1 cellular context compared by ENCODE assay signal in the genomic region with DNA sequence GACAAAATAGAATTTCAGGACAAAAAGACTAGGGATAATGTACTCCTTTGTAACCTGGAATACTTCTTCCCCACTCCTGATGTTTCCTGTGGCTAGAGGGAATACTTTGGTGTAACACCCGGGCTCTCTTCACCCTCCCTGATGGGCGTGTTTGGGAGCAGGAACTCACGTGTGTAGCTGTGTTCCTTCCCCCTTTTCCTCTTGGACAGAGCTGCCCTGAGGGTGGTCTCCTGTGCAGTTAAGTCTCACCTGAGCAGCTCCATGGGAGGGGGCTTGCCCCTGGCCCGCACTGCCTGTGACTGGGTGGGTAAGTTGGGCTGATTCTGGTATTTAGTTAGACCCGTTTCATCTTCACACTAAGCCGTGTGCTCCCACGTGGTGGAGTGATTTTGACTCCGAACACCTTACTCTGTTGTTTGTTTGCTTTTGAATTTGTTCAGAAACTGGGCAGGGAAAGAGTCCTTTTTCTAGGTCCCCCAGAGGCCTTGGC.
A peak's percentile ranks its signal among the peaks of the same experiment; 100 is the strongest.
TF ChIP-seq lines count a peak whose summit lies in the region.

No MANE protein-coding gene starts in this region.

TF ChIP-seq in HepG2, 621 proteins besides CTCF, POLR2A, EP300 and RAD21 (continued from another document and continues in another):
- TF ChIP-seq, protein P1, sequence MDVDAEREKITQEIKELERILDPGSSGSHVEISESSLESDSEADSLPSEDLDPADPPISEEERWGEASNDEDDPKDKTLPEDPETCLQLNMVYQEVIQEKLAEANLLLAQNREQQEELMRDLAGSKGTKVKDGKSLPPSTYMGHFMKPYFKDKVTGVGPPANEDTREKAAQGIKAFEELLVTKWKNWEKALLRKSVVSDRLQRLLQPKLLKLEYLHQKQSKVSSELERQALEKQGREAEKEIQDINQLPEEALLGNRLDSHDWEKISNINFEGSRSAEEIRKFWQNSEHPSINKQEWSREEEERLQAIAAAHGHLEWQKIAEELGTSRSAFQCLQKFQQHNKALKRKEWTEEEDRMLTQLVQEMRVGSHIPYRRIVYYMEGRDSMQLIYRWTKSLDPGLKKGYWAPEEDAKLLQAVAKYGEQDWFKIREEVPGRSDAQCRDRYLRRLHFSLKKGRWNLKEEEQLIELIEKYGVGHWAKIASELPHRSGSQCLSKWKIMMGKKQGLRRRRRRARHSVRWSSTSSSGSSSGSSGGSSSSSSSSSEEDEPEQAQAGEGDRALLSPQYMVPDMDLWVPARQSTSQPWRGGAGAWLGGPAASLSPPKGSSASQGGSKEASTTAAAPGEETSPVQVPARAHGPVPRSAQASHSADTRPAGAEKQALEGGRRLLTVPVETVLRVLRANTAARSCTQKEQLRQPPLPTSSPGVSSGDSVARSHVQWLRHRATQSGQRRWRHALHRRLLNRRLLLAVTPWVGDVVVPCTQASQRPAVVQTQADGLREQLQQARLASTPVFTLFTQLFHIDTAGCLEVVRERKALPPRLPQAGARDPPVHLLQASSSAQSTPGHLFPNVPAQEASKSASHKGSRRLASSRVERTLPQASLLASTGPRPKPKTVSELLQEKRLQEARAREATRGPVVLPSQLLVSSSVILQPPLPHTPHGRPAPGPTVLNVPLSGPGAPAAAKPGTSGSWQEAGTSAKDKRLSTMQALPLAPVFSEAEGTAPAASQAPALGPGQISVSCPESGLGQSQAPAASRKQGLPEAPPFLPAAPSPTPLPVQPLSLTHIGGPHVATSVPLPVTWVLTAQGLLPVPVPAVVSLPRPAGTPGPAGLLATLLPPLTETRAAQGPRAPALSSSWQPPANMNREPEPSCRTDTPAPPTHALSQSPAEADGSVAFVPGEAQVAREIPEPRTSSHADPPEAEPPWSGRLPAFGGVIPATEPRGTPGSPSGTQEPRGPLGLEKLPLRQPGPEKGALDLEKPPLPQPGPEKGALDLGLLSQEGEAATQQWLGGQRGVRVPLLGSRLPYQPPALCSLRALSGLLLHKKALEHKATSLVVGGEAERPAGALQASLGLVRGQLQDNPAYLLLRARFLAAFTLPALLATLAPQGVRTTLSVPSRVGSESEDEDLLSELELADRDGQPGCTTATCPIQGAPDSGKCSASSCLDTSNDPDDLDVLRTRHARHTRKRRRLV (CRISPR knock-in tag; IDR thresholded peaks at IDR 0.05), result no peak
- TF ChIP-seq ZNF546 (CRISPR knock-in tag; conservative IDR thresholded peaks at IDR 0.05) (no peak), ZNF670 (CRISPR knock-in tag; IDR thresholded peaks at IDR 0.05; ENCODE audit: borderline replicate concordance) (no peak), ZNF329 (CRISPR knock-in tag; IDR thresholded peaks at IDR 0.05; ENCODE audit: low read depth) (no peak), ZNF570 (CRISPR knock-in tag; IDR thresholded peaks at IDR 0.05; ENCODE audit: borderline replicate concordance) (no peak), ZNF782 (CRISPR knock-in tag; IDR thresholded peaks at IDR 0.05; ENCODE audit: borderline replicate concordance) (peak; percentile 66; the same call in 1 of the 2 replicates), ZNF432 (CRISPR knock-in tag; IDR thresholded peaks at IDR 0.05; ENCODE audit: borderline replicate concordance) (no peak), TBX3 (IDR thresholded peaks at IDR 0.05; ENCODE audit: borderline replicate concordance) (no peak), ZNF253 (CRISPR knock-in tag; IDR thresholded peaks at IDR 0.05; ENCODE audit: borderline replicate concordance) (no peak), JDP2 (CRISPR knock-in tag; IDR thresholded peaks at IDR 0.05; ENCODE audit: borderline replicate concordance) (no peak; the same call in 1 of the 2 replicates), MEF2D (CRISPR knock-in tag; IDR thresholded peaks at IDR 0.05) (peak; percentile 52; the same call in 1 of the 2 replicates), PPARG (CRISPR knock-in tag; conservative IDR thresholded peaks at IDR 0.05) (peak; percentile 62)
- TF ChIP-seq, protein P2, sequence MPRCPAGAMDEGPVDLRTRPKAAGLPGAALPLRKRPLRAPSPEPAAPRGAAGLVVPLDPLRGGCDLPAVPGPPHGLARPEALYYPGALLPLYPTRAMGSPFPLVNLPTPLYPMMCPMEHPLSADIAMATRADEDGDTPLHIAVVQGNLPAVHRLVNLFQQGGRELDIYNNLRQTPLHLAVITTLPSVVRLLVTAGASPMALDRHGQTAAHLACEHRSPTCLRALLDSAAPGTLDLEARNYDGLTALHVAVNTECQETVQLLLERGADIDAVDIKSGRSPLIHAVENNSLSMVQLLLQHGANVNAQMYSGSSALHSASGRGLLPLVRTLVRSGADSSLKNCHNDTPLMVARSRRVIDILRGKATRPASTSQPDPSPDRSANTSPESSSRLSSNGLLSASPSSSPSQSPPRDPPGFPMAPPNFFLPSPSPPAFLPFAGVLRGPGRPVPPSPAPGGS (CRISPR knock-in tag; IDR thresholded peaks at IDR 0.05), result peak; percentile 78; the same call in 1 of the 2 replicates
- TF ChIP-seq, protein P3, sequence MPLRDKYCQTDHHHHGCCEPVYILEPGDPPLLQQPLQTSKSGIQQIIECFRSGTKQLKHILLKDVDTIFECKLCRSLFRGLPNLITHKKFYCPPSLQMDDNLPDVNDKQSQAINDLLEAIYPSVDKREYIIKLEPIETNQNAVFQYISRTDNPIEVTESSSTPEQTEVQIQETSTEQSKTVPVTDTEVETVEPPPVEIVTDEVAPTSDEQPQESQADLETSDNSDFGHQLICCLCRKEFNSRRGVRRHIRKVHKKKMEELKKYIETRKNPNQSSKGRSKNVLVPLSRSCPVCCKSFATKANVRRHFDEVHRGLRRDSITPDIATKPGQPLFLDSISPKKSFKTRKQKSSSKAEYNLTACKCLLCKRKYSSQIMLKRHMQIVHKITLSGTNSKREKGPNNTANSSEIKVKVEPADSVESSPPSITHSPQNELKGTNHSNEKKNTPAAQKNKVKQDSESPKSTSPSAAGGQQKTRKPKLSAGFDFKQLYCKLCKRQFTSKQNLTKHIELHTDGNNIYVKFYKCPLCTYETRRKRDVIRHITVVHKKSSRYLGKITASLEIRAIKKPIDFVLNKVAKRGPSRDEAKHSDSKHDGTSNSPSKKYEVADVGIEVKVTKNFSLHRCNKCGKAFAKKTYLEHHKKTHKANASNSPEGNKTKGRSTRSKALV (CRISPR knock-in tag; IDR thresholded peaks at IDR 0.05), result peak; percentile 88
- TF ChIP-seq, protein P4, sequence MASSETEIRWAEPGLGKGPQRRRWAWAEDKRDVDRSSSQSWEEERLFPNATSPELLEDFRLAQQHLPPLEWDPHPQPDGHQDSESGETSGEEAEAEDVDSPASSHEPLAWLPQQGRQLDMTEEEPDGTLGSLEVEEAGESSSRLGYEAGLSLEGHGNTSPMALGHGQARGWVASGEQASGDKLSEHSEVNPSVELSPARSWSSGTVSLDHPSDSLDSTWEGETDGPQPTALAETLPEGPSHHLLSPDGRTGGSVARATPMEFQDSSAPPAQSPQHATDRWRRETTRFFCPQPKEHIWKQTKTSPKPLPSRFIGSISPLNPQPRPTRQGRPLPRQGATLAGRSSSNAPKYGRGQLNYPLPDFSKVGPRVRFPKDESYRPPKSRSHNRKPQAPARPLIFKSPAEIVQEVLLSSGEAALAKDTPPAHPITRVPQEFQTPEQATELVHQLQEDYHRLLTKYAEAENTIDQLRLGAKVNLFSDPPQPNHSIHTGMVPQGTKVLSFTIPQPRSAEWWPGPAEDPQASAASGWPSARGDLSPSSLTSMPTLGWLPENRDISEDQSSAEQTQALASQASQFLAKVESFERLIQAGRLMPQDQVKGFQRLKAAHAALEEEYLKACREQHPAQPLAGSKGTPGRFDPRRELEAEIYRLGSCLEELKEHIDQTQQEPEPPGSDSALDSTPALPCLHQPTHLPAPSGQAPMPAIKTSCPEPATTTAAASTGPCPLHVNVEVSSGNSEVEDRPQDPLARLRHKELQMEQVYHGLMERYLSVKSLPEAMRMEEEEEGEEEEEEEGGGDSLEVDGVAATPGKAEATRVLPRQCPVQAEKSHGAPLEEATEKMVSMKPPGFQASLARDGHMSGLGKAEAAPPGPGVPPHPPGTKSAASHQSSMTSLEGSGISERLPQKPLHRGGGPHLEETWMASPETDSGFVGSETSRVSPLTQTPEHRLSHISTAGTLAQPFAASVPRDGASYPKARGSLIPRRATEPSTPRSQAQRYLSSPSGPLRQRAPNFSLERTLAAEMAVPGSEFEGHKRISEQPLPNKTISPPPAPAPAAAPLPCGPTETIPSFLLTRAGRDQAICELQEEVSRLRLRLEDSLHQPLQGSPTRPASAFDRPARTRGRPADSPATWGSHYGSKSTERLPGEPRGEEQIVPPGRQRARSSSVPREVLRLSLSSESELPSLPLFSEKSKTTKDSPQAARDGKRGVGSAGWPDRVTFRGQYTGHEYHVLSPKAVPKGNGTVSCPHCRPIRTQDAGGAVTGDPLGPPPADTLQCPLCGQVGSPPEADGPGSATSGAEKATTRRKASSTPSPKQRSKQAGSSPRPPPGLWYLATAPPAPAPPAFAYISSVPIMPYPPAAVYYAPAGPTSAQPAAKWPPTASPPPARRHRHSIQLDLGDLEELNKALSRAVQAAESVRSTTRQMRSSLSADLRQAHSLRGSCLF (CRISPR knock-in tag; IDR thresholded peaks at IDR 0.05; ENCODE audit: borderline replicate concordance), result no peak; the same call in 1 of the 2 replicates
- TF ChIP-seq, protein P5, sequence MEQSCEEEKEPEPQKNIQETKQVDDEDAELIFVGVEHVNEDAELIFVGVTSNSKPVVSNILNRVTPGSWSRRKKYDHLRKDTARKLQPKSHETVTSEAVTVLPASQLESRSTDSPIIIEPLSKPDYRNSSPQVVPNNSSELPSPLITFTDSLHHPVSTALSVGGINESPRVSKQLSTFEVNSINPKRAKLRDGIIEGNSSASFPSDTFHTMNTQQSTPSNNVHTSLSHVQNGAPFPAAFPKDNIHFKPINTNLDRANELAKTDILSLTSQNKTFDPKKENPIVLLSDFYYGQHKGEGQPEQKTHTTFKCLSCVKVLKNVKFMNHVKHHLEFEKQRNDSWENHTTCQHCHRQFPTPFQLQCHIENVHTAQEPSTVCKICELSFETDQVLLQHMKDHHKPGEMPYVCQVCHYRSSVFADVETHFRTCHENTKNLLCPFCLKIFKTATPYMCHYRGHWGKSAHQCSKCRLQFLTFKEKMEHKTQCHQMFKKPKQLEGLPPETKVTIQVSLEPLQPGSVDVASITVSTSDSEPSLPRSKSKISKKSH (CRISPR knock-in tag; IDR thresholded peaks at IDR 0.05; ENCODE audit: borderline replicate concordance), result peak; percentile 81; the same call in 1 of the 2 replicates
- TF ChIP-seq, protein P6, sequence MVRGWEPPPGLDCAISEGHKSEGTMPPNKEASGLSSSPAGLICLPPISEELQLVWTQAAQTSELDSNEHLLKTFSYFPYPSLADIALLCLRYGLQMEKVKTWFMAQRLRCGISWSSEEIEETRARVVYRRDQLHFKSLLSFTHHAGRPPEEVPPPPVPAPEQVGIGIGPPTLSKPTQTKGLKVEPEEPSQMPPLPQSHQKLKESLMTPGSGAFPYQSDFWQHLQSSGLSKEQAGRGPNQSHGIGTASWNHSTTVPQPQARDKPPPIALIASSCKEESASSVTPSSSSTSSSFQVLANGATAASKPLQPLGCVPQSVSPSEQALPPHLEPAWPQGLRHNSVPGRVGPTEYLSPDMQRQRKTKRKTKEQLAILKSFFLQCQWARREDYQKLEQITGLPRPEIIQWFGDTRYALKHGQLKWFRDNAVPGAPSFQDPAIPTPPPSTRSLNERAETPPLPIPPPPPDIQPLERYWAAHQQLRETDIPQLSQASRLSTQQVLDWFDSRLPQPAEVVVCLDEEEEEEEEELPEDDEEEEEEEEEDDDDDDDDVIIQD (CRISPR knock-in tag; IDR thresholded peaks at IDR 0.05; ENCODE audit: low read depth), result peak; percentile 58
- TF ChIP-seq, protein P7, sequence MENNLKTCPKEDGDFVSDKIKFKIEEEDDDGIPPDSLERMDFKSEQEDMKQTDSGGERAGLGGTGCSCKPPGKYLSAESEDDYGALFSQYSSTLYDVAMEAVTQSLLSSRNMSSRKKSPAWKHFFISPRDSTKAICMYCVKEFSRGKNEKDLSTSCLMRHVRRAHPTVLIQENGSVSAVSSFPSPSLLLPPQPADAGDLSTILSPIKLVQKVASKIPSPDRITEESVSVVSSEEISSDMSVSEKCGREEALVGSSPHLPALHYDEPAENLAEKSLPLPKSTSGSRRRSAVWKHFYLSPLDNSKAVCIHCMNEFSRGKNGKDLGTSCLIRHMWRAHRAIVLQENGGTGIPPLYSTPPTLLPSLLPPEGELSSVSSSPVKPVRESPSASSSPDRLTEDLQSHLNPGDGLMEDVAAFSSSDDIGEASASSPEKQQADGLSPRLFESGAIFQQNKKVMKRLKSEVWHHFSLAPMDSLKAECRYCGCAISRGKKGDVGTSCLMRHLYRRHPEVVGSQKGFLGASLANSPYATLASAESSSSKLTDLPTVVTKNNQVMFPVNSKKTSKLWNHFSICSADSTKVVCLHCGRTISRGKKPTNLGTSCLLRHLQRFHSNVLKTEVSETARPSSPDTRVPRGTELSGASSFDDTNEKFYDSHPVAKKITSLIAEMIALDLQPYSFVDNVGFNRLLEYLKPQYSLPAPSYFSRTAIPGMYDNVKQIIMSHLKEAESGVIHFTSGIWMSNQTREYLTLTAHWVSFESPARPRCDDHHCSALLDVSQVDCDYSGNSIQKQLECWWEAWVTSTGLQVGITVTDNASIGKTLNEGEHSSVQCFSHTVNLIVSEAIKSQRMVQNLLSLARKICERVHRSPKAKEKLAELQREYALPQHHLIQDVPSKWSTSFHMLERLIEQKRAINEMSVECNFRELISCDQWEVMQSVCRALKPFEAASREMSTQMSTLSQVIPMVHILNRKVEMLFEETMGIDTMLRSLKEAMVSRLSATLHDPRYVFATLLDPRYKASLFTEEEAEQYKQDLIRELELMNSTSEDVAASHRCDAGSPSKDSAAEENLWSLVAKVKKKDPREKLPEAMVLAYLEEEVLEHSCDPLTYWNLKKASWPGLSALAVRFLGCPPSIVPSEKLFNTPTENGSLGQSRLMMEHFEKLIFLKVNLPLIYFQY (CRISPR knock-in tag; IDR thresholded peaks at IDR 0.05; ENCODE audit: borderline replicate concordance), result peak; percentile 37; the same call in 1 of the 2 replicates
- TF ChIP-seq, protein P8, sequence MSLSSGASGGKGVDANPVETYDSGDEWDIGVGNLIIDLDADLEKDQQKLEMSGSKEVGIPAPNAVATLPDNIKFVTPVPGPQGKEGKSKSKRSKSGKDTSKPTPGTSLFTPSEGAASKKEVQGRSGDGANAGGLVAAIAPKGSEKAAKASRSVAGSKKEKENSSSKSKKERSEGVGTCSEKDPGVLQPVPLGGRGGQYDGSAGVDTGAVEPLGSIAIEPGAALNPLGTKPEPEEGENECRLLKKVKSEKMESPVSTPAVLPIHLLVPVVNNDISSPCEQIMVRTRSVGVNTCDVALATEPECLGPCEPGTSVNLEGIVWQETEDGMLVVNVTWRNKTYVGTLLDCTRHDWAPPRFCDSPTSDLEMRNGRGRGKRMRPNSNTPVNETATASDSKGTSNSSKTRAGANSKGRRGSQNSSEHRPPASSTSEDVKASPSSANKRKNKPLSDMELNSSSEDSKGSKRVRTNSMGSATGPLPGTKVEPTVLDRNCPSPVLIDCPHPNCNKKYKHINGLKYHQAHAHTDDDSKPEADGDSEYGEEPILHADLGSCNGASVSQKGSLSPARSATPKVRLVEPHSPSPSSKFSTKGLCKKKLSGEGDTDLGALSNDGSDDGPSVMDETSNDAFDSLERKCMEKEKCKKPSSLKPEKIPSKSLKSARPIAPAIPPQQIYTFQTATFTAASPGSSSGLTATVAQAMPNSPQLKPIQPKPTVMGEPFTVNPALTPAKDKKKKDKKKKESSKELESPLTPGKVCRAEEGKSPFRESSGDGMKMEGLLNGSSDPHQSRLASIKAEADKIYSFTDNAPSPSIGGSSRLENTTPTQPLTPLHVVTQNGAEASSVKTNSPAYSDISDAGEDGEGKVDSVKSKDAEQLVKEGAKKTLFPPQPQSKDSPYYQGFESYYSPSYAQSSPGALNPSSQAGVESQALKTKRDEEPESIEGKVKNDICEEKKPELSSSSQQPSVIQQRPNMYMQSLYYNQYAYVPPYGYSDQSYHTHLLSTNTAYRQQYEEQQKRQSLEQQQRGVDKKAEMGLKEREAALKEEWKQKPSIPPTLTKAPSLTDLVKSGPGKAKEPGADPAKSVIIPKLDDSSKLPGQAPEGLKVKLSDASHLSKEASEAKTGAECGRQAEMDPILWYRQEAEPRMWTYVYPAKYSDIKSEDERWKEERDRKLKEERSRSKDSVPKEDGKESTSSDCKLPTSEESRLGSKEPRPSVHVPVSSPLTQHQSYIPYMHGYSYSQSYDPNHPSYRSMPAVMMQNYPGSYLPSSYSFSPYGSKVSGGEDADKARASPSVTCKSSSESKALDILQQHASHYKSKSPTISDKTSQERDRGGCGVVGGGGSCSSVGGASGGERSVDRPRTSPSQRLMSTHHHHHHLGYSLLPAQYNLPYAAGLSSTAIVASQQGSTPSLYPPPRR (CRISPR knock-in tag; IDR thresholded peaks at IDR 0.05; ENCODE audit: borderline replicate concordance), result peak; percentile 33; the same call in 1 of the 2 replicates
